In the genomic region with DNA sequence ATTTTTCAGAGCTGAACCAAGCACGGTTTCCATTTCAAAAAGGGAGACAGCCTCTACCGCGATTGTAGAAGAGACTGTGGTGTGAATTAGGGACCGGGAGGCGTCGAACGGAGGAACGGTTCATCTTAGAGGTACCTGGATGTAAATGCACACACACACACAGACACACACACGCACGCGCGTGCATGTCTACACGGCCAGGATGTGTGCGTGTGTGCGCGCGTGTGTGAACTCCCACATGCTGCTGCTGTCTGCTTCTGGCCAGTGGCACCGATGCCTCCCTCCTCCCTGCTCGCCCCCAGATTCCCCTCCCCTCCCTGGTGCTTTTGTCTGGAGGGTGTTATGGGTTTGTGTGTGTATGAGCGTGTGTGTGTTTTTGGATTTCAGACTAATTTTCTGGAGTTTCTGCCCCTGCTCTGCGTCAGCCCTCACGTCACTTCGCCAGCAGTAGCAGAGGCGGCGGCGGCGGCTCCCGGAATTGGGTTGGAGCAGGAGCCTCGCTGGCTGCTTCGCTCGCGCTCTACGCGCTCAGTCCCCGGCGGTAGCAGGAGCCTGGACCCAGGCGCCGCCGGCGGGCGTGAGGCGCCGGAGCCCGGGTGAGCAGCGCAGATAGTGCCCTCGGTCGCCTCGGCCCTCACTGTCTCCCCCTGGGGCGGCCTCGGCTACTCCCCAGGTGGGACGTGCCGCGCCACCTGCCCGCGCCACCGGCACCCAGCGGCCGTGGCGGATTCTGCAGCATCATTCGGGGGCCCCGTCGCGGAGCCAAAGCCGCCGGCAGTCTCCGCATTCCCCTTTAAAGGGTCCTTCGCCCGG, we compare ENCODE assay signal across 9 cellular contexts. TPM values are rescaled to one million over a fixed set of nuclear protein-coding genes. Genes with fewer than 3 reads are reported as not detected.
DNase-seq lines count a peak whose midpoint lies in the region; ATAC-seq and TF ChIP-seq lines count a peak whose summit lies in the region.
"Had no signal": no experiment of that assay in that cellular context is flagged by ENCODE, and none has a peak within 500 bp of the region (broad histone marks: within the 10 kb centered on the region; RNA-seq: fewer than 3 reads in every experiment).

NTRK2 (plus strand) TSS at position 437 of the 813 bp plus-strand sequence. CDS start 1,020 bp downstream, outside the sequence.

- H3K4me3 ChIP-seq in AG10803 (ENCODE audit: low read length) (peak within 1 kb of the TSS; percentile 49), RWPE2 (ENCODE audit: severe bottlenecking) (peak within 1 kb of the TSS; percentile 21), endocrine pancreas (ENCODE audit: control insufficient read depth, insufficient read depth, low read length) (peak within 1 kb of the TSS; percentile 52), suprapubic skin (peak within 1 kb of the TSS; percentile 72)

- H3K9ac ChIP-seq in endocrine pancreas (ENCODE audit: control insufficient read depth, insufficient read depth, low read length), result peak within 1 kb of the TSS; percentile 38

- H3K27ac ChIP-seq in RWPE2 (ENCODE audit: poor library complexity, severe bottlenecking) (no peak within 1 kb of the TSS), suprapubic skin (peak within 1 kb of the TSS; percentile 43)
- H3K27ac ChIP-seq: neutrophil had no signal

- TF ChIP-seq POLR2A in suprapubic skin (IDR thresholded peaks at IDR 0.05), result no peak

- no peaks in the 10 kb centered on the region for H3K9me3 ChIP-seq in RWPE2 (ENCODE audit: severe bottlenecking)
- no peaks in the 10 kb centered on the region for H3K9me3 ChIP-seq in endocrine pancreas (ENCODE audit: control insufficient read depth, low read length)
- H3K9me3 ChIP-seq in suprapubic skin, result no peaks in the 10 kb centered on the region
- H3K9me3 ChIP-seq: neutrophil had no signal

- H3K4me1 ChIP-seq in RWPE2 (ENCODE audit: insufficient read depth, poor library complexity, severe bottlenecking) (no peaks in the 10 kb centered on the region), endocrine pancreas (ENCODE audit: control insufficient read depth, insufficient read depth, low read length) (no peaks in the 10 kb centered on the region), suprapubic skin (peaks cover 51% of the 10 kb centered on the region)

- DNase-seq in AG10803 (ENCODE audit: low read depth) (no peak), RWPE2 (ENCODE audit: low spot score) (no peak), lung microvascular endothelial cell (ENCODE audit: low read depth in 2 of 2) (peak; percentile 6 to 21), suprapubic skin (ENCODE audit: low spot score in 2 of 2) (peak in 1 of 2 donors; percentile 81)
- no peak for DNase-seq in NK-92 treated with Interleukin-12 subunit alpha and Interleukin-12 subunit beta, amount 100 ng/mL, for 24 hours (lab: John Stamatoyannopoulos, UW)

- TF ChIP-seq CTCF in AG10803 (conservative IDR thresholded peaks at IDR 0.05; ENCODE audit: low read length) (no peak), RWPE2 (IDR thresholded peaks at IDR 0.05; ENCODE audit: poor library complexity, severe bottlenecking) (peak; percentile 24), suprapubic skin (IDR thresholded peaks at IDR 0.05) (peak in 1 of 2 donors; percentile 34)

- 1% methylated on average over 32 of the region's 68 CpGs for WGBS in suprapubic skin

- H3K27me3 ChIP-seq in RWPE2 (ENCODE audit: insufficient read depth, poor library complexity, severe bottlenecking) (peaks cover 60% of the 10 kb centered on the region), endocrine pancreas (ENCODE audit: control insufficient read depth, insufficient read depth, low read length) (no peaks in the 10 kb centered on the region), suprapubic skin (peaks cover 17% of the 10 kb centered on the region)

- ATAC-seq in GM19395 (IDR thresholded peaks at IDR 0.05; ENCODE audit: unreplicated experiment) (peak; percentile 45), RWPE2 (ENCODE audit: low read depth) (peak; percentile 48), GM18873 (IDR thresholded peaks at IDR 0.05; ENCODE audit: low FRiP score, unreplicated experiment) (no peak)

- no peak for TF ChIP-seq EP300 in suprapubic skin (IDR thresholded peaks at IDR 0.05)

- H3K36me3 ChIP-seq in RWPE2 (ENCODE audit: low read depth), result no peaks in the 10 kb centered on the region
- H3K36me3 ChIP-seq in endocrine pancreas (ENCODE audit: control insufficient read depth, insufficient read depth, low read length), result no peaks in the 10 kb centered on the region
- H3K36me3 ChIP-seq in suprapubic skin, result no peaks in the 10 kb centered on the region
- H3K36me3 ChIP-seq: neutrophil had no signal

RNA-seq across cellular contexts. Expression of gene NTRK2, which starts in this region (rescaled TPM):
- total RNA-seq in lung microvascular endothelial cell, result under 0.01 TPM in 2 replicates
- total RNA-seq in suprapubic skin, result 10 to 100 TPM in 3 of 4 donors, 1 to 10 TPM in 1; 9.5 to 19.5 (median 12.3) TPM

Comparison
In these comparisons a context has a peak if more than half of its experiments do, and no peak if none do; other contexts are left out.
1. RNA of gene NTRK2 (total RNA-seq): 9.5 to 19.5 TPM in suprapubic skin; under 0.01 TPM in lung microvascular endothelial cell; every median in the first group is over 10 times any median in the second.
2. Peak in DNase-seq in lung microvascular endothelial cell; RNA of the gene not detected or under 1 TPM.
3. H3K4me3 ChIP-seq: peak in every context shown above with its lines; median percentile 72 in suprapubic skin; 52 in endocrine pancreas; 49 in AG10803; 21 in RWPE2.